ENCODE assay signal across 14 cellular contexts in genomic region chr5:139503879-139504278, GRCh38. TPM values are rescaled to one million over a fixed set of nuclear protein-coding genes. Genes with fewer than 3 reads are reported as not detected.
"Had no signal": no experiment of that assay in that cellular context is flagged by ENCODE, and none has a peak within 500 bp of the region (broad histone marks: within the 10 kb centered on the region; RNA-seq: fewer than 3 reads in every experiment).

No MANE protein-coding gene starts in this region.

RNA-seq across cellular contexts. Expression of gene SMIM33, which starts 33.1 kb away (rescaled TPM):
- total RNA-seq: activated B cell treated with CpG ODN at 0.5 μM for 24 hours, aorta, cardiac septum, chondrocyte, fibroblast of lung, heart right ventricle, left cardiac atrium, mesenteric fat pad, ovary, right cardiac atrium, skeletal muscle tissue, suprapubic skin, tibial nerve, uterus had no signal
- polyA plus RNA-seq: aorta, fibroblast of lung, heart right ventricle, ovary, right cardiac atrium had no signal

RNA-seq across cellular contexts. Expression of gene ECSCR, which starts 41.3 kb away (rescaled TPM):
- total RNA-seq: activated B cell treated with CpG ODN at 0.5 μM for 24 hours, fibroblast of lung had no signal
